ENCODE assay signal across 12 cellular contexts in genomic region chr15:74430510-74430951, GRCh38. TPM values are rescaled to one million over a fixed set of nuclear protein-coding genes. Genes with fewer than 3 reads are reported as not detected.
DNase-seq lines count a peak whose midpoint lies in the region; FAIRE-seq and TF ChIP-seq lines count a peak whose summit lies in the region.
"Had no signal": no experiment of that assay in that cellular context is flagged by ENCODE, and none has a peak within 500 bp of the region (broad histone marks: within the 10 kb centered on the region; RNA-seq: fewer than 3 reads in every experiment).

No MANE protein-coding gene starts in this region.

- H3K4me3 Mint-ChIP-seq in MCF 10A (ENCODE audit: unreplicated experiment) = no peak overlapping the region
- peak overlapping the region; percentile 97 for H3K4me3 Mint-ChIP-seq in activated T-helper 1 cell treated with anti-CD3 and anti-CD28 coated beads, Interleukin-12 subunit alpha, Interleukin-12 subunit beta, Interleukin-2, Interleukin-4 antibody, amounts not matched to agents 30 ng/mL and 10 ng/mL and 1 ng/mL, durations not matched to agents 14 hours and 24 hours and 36 hours

- H3K9me3 ChIP-seq in mammary epithelial cell (replicated peaks; ENCODE audit: insufficient read depth, low read length) (no peaks in the 10 kb centered on the region), keratinocyte (ENCODE audit: control insufficient read depth, low read depth, low read length) (no peaks in the 10 kb centered on the region), tibial nerve (no peaks in the 10 kb centered on the region), prostate gland (no peaks in the 10 kb centered on the region)
- H3K9me3 ChIP-seq in effector memory CD4-positive, alpha-beta T cell (ENCODE audit: control insufficient read depth, low read length) = no peaks in the 10 kb centered on the region
- H3K9me3 ChIP-seq: adrenal gland, gastrocnemius medialis, left lung had no signal

- dilution Hi-C loops in mammary epithelial cell (cut with HindIII; ENCODE audit: low sequenced_read_pairs) = no loop called here
- dilution Hi-C loops in keratinocyte (cut with MboI; ENCODE audit: extremely low pct_ligation_motif_present, low sequenced_read_pairs) = no loop called here

- H3K27ac ChIP-seq in mammary epithelial cell (ENCODE audit: insufficient read depth, low read depth, low read length) (no peak overlapping the region), keratinocyte (ENCODE audit: control insufficient read depth, insufficient read depth, low read length) (no peak overlapping the region), tibial nerve (peak overlapping the region; percentile 3 to 91 (median 88)), prostate gland (no peak overlapping the region)
- H3K27ac ChIP-seq in effector memory CD4-positive, alpha-beta T cell (ENCODE audit: insufficient read depth, low read length, poor library complexity, severe bottlenecking) = no peak overlapping the region
- H3K27ac ChIP-seq: adrenal gland, gastrocnemius medialis, left lung, SK-N-MC had no signal

- H3K4me2 ChIP-seq in mammary epithelial cell (ENCODE audit: insufficient read depth, low read depth, low read length) = peak overlapping the region; percentile 94
- H3K4me2 ChIP-seq in keratinocyte (ENCODE audit: control insufficient read depth, extremely low read depth, insufficient read depth, low read depth, low read length) = peak overlapping the region; percentile 91

- TF ChIP-seq POLR2A in tibial nerve (IDR thresholded peaks at IDR 0.05) (no peak), prostate gland (IDR thresholded peaks at IDR 0.05) (no peak)

- CTCF ChIA-PET in mammary epithelial cell (lab: Charles Lee; ENCODE audit: low non-redundant PET) (no interaction called here), MCF 10A (lab: Yijun Ruan, JAX) (interaction anchor here (0.6 to 2.9 kb wide), 3 partner anchors 9 to 204 kb away, joined by 3 to 15 read pairs (median 7); no protein-coding TSS in a partner anchor)

- peaks cover 82% of the 10 kb centered on the region for H3K79me2 ChIP-seq in mammary epithelial cell (ENCODE audit: insufficient read depth, low read length)
- peaks cover 85% of the 10 kb centered on the region for H3K79me2 ChIP-seq in keratinocyte (ENCODE audit: control insufficient read depth, insufficient read depth, low read length)

- no peaks in the 10 kb centered on the region for H3K9me3 Mint-ChIP-seq in MCF 10A (ENCODE audit: unreplicated experiment)
- no peaks in the 10 kb centered on the region for H3K9me3 Mint-ChIP-seq in activated T-helper 1 cell treated with anti-CD3 and anti-CD28 coated beads, Interleukin-12 subunit alpha, Interleukin-12 subunit beta, Interleukin-2, Interleukin-4 antibody, amounts not matched to agents 30 ng/mL and 10 ng/mL and 1 ng/mL, durations not matched to agents 14 hours and 24 hours and 36 hours

- no peak for FAIRE-seq in keratinocyte (lab: Jason Lieb, UNC)

- in situ Hi-C loops in mammary epithelial cell (cut with MboI; ENCODE audit: low sequenced_read_pairs in 2 of 2) = no loop called here

- no peaks in the 10 kb centered on the region for H3K27me3 ChIP-seq in mammary epithelial cell (ENCODE audit: insufficient read depth, low read length)
- H3K27me3 ChIP-seq in keratinocyte (ENCODE audit: control insufficient read depth, extremely low read depth, insufficient read depth, low read length) = no peaks in the 10 kb centered on the region
- peaks cover 0 to 5% of the 10 kb centered on the region in 2 donors for H3K27me3 ChIP-seq in tibial nerve
- peaks cover 4% of the 10 kb centered on the region for H3K27me3 ChIP-seq in prostate gland (replicated peaks; ENCODE audit: insufficient read depth)
- H3K27me3 ChIP-seq in effector memory CD4-positive, alpha-beta T cell (replicated peaks; ENCODE audit: control insufficient read depth, insufficient read depth, low read length, poor library complexity, severe bottlenecking) = no peaks in the 10 kb centered on the region
- H3K27me3 ChIP-seq: adrenal gland had no signal

- H3K36me3 ChIP-seq in mammary epithelial cell (ENCODE audit: insufficient read depth, low read length) (no peaks in the 10 kb centered on the region), keratinocyte (ENCODE audit: control insufficient read depth in 2 of 2, extremely low read depth in 1 of 2, insufficient read depth in 2 of 2, low read length in 2 of 2) (peaks cover 3 to 26% of the 10 kb centered on the region in 2 experiments), tibial nerve (no peaks in the 10 kb centered on the region), prostate gland (no peaks in the 10 kb centered on the region)
- H3K36me3 ChIP-seq in effector memory CD4-positive, alpha-beta T cell (ENCODE audit: control insufficient read depth, insufficient read depth, low read length) = no peaks in the 10 kb centered on the region
- H3K36me3 ChIP-seq: adrenal gland, gastrocnemius medialis, left lung had no signal

- H3K4me3 ChIP-seq in mammary epithelial cell (replicated peaks in 1 of 3; ENCODE audit: insufficient read depth in 1 of 3, low read depth in 2 of 3, low read length in 3 of 3) = no peak overlapping the region
- H3K4me3 ChIP-seq in keratinocyte (ENCODE audit: control insufficient read depth in 2 of 3, extremely low read depth in 1 of 3, insufficient read depth in 2 of 3, low read depth in 1 of 3, low read length in 3 of 3) = peak overlapping the region in 1 of 3 experiments; percentile 4
- peak overlapping the region in 3 of 4 donors; percentile 8 to 97 (median 88) for H3K4me3 ChIP-seq in tibial nerve
- no peak overlapping the region for H3K4me3 ChIP-seq in prostate gland
- H3K4me3 ChIP-seq in effector memory CD4-positive, alpha-beta T cell (ENCODE audit: insufficient read depth, low read depth, low read length, poor library complexity, severe bottlenecking) = no peak overlapping the region
- H3K4me3 ChIP-seq: adrenal gland, gastrocnemius medialis, left lung, SK-N-MC had no signal

- H2AFZ ChIP-seq in mammary epithelial cell (ENCODE audit: low read depth, low read length) (no peak overlapping the region), keratinocyte (ENCODE audit: control insufficient read depth, low read length) (no peak overlapping the region)

- TF ChIP-seq EP300 in tibial nerve (IDR thresholded peaks at IDR 0.05) = no peak

- H3K27me3 Mint-ChIP-seq in MCF 10A (ENCODE audit: insufficient read depth, unreplicated experiment) = no peaks in the 10 kb centered on the region
- H3K27me3 Mint-ChIP-seq in activated T-helper 1 cell treated with anti-CD3 and anti-CD28 coated beads, Interleukin-12 subunit alpha, Interleukin-12 subunit beta, Interleukin-2, Interleukin-4 antibody, amounts not matched to agents 30 ng/mL and 10 ng/mL and 1 ng/mL, durations not matched to agents 14 hours and 24 hours and 36 hours (ENCODE audit: insufficient read depth) = no peaks in the 10 kb centered on the region

- no peak overlapping the region for H3K27ac Mint-ChIP-seq in MCF 10A (ENCODE audit: low read depth, unreplicated experiment)
- H3K27ac Mint-ChIP-seq in activated T-helper 1 cell treated with anti-CD3 and anti-CD28 coated beads, Interleukin-12 subunit alpha, Interleukin-12 subunit beta, Interleukin-2, Interleukin-4 antibody, amounts not matched to agents 30 ng/mL and 10 ng/mL and 1 ng/mL, durations not matched to agents 14 hours and 24 hours and 36 hours = peak overlapping the region; percentile 80

- H3K4me1 ChIP-seq in mammary epithelial cell (ENCODE audit: insufficient read depth, low read length) = peaks cover 32% of the 10 kb centered on the region
- peaks cover 38% of the 10 kb centered on the region for H3K4me1 ChIP-seq in keratinocyte (ENCODE audit: control insufficient read depth, extremely low read depth, insufficient read depth, low read length)
- peaks cover 0 to 92% (median 40%) of the 10 kb centered on the region in 4 donors for H3K4me1 ChIP-seq in tibial nerve
- peaks cover 7% of the 10 kb centered on the region for H3K4me1 ChIP-seq in prostate gland (replicated peaks)
- peaks cover 16% of the 10 kb centered on the region for H3K4me1 ChIP-seq in effector memory CD4-positive, alpha-beta T cell (ENCODE audit: control insufficient read depth, insufficient read depth, low read length, poor library complexity, severe bottlenecking)

- intact Hi-C loops in mammary epithelial cell (cut with micrococcal nuclease) = no loop called here
- intact Hi-C loops in MCF 10A (cut with micrococcal nuclease) = no loop called here
- intact Hi-C loops in activated T-helper 1 cell treated with anti-CD3 and anti-CD28 coated beads, Interleukin-12 subunit alpha, Interleukin-12 subunit beta, Interleukin-2, Interleukin-4 antibody, amounts not matched to agents 30 ng/mL and 10 ng/mL and 1 ng/mL, durations not matched to agents 14 hours and 24 hours and 36 hours (cut with micrococcal nuclease) = no loop called here
- intact Hi-C loops in prostate gland (cut with DNase I) = no loop called here

- POLR2A ChIA-PET in MCF 10A (lab: Yijun Ruan, JAX) = interaction anchor here (1.1 kb wide), 1 partner anchor 31 kb away, joined by 5 read pairs; no protein-coding TSS in a partner anchor

- H3K9ac ChIP-seq in mammary epithelial cell (ENCODE audit: insufficient read depth, low read length) = no peak overlapping the region
- no peak overlapping the region for H3K9ac ChIP-seq in keratinocyte (ENCODE audit: control insufficient read depth, extremely low read depth, insufficient read depth, low read length)

- WGBS in mammary epithelial cell (ENCODE audit: low coverage, missing lambda C conversion rate) = 86% methylated on average over 6 of the region's 6 CpGs
- WGBS in tibial nerve, 2 donors = 34% methylated on average over 6 of the region's 6 CpGs
- WGBS in prostate gland = 65% methylated on average over 6 of the region's 6 CpGs

- DNase-seq in mammary epithelial cell (no peak), MCF 10A (ENCODE audit: unreplicated experiment) (no peak), keratinocyte (ENCODE audit: low read depth, low spot score) (no peak), tibial nerve (ENCODE audit: low spot score in 2 of 2) (no peak), T-helper 2 cell (no peak), prostate gland (ENCODE audit: low spot score) (no peak)
- DNase-seq in activated T-helper 1 cell treated with anti-CD3 and anti-CD28 coated beads, Interleukin-12 subunit alpha, Interleukin-12 subunit beta, Interleukin-2, Interleukin-4 antibody, amounts not matched to agents 30 ng/mL and 10 ng/mL and 1 ng/mL, durations not matched to agents 14 hours and 24 hours and 36 hours (ENCODE audit: low spot score) = no peak
- DNase-seq in effector memory CD4-positive, alpha-beta T cell = no peak
- DNase-seq: gastrocnemius medialis had no signal

- TF ChIP-seq CTCF in mammary epithelial cell (conservative IDR thresholded peaks at IDR 0.05 in 1 of 2, IDR thresholded peaks at IDR 0.05 in 1 of 2; ENCODE audit: extremely low read depth in 1 of 2, insufficient read depth in 1 of 2, low read depth in 1 of 2, low read length in 2 of 2) (no peak), MCF 10A (IDR thresholded peaks at IDR 0.05; ENCODE audit: unreplicated experiment) (no peak), keratinocyte (optimal IDR thresholded peaks at IDR 0.05 in 1 of 3, IDR thresholded peaks at IDR 0.05 in 1 of 3, conservative IDR thresholded peaks at IDR 0.05 in 1 of 3; ENCODE audit: extremely low read depth in 1 of 3, insufficient read depth in 2 of 3, low read length in 3 of 3) (no peak), tibial nerve (IDR thresholded peaks at IDR 0.05) (no peak), prostate gland (IDR thresholded peaks at IDR 0.05) (no peak)

- no peaks in the 10 kb centered on the region for H3K4me1 Mint-ChIP-seq in MCF 10A (ENCODE audit: insufficient read depth, unreplicated experiment)
- peaks cover 84% of the 10 kb centered on the region for H3K4me1 Mint-ChIP-seq in activated T-helper 1 cell treated with anti-CD3 and anti-CD28 coated beads, Interleukin-12 subunit alpha, Interleukin-12 subunit beta, Interleukin-2, Interleukin-4 antibody, amounts not matched to agents 30 ng/mL and 10 ng/mL and 1 ng/mL, durations not matched to agents 14 hours and 24 hours and 36 hours (ENCODE audit: low read depth)

- no TSS peak for BruUV-seq in mammary epithelial cell (replicated peaks; lab: Mats Ljungman, UMichigan)
- BruUV-seq in MCF 10A (replicated peaks; lab: Mats Ljungman, UMichigan) = no TSS peak

- peaks cover 12% of the 10 kb centered on the region for H3K36me3 Mint-ChIP-seq in MCF 10A (ENCODE audit: insufficient read depth, unreplicated experiment)
- H3K36me3 Mint-ChIP-seq in activated T-helper 1 cell treated with anti-CD3 and anti-CD28 coated beads, Interleukin-12 subunit alpha, Interleukin-12 subunit beta, Interleukin-2, Interleukin-4 antibody, amounts not matched to agents 30 ng/mL and 10 ng/mL and 1 ng/mL, durations not matched to agents 14 hours and 24 hours and 36 hours (ENCODE audit: low read depth) = peaks cover 58% of the 10 kb centered on the region

- H4K20me1 ChIP-seq in mammary epithelial cell (ENCODE audit: insufficient read depth, low read length) (no peaks in the 10 kb centered on the region), keratinocyte (ENCODE audit: control insufficient read depth, extremely low read depth, insufficient read depth, low read length) (peaks cover 22% of the 10 kb centered on the region)

- H3K9me1 ChIP-seq in keratinocyte (ENCODE audit: control insufficient read depth, extremely low read depth, insufficient read depth, low read length) = peaks cover 13% of the 10 kb centered on the region

RNA-seq across cellular contexts. Expression of gene SEMA7A, which starts 3.2 kb away (rescaled TPM):
- total RNA-seq in mammary epithelial cell (10 to 100 TPM in 1 of 2 donors, 1 to 10 TPM in 1; 4.2 to 17.5 TPM), MCF 10A (2022) (0.81 and 1.6 TPM in 2 replicates), tibial nerve (10 to 100 TPM; 31.8 to 35.6 (median 33.8) TPM), prostate gland (100 to 1,000 TPM in 1 of 2 donors, 1 to 10 TPM in 1; 1.3 to 171 TPM)
- polyA plus RNA-seq in mammary epithelial cell (10.0 TPM), keratinocyte (8.0 to 15.5 TPM (median 8.1 TPM) in 3 replicates)
- polyA minus RNA-seq in mammary epithelial cell (10.5 TPM), keratinocyte (15.0 to 36.5 TPM (median 16.5 TPM) in 3 replicates)
- 102 TPM in 2 replicates for total RNA-seq in activated T-helper 1 cell treated with anti-CD3 and anti-CD28 coated beads, Interleukin-12 subunit alpha, Interleukin-12 subunit beta, Interleukin-2, Interleukin-4 antibody, amounts not matched to agents 30 ng/mL and 10 ng/mL and 1 ng/mL, durations not matched to agents 14 hours and 24 hours and 36 hours
- 6.4 TPM for polyA plus RNA-seq in keratinocyte (2011; ENCODE audit: low read depth)
- 3.7 and 3.8 TPM in 2 replicates for polyA plus RNA-seq in keratinocyte (2011; cell fraction: cytosol; rRNA removed)
- polyA plus RNA-seq in keratinocyte (2011; cell fraction: nucleus; rRNA removed) = 21.0 and 21.5 TPM in 2 replicates
- polyA plus RNA-seq in keratinocyte (2012; ENCODE audit: low replicate concordance) = 12.2 and 17.7 TPM in 2 replicates
- 11.1 TPM for polyA minus RNA-seq in keratinocyte (2011; cell fraction: cytosol; rRNA and poly(A)+ RNA removed)
- polyA minus RNA-seq in keratinocyte (2011; cell fraction: nucleus; rRNA and poly(A)+ RNA removed) = 22.6 and 23.0 TPM in 2 replicates

RNA-seq across cellular contexts. Expression of gene UBL7, which starts 30.4 kb away (rescaled TPM):
- 10 to 100 TPM; 36.4 to 41.7 TPM for total RNA-seq in mammary epithelial cell
- polyA plus RNA-seq in mammary epithelial cell = 42.9 TPM
- 43.0 TPM for polyA minus RNA-seq in mammary epithelial cell
- total RNA-seq in MCF 10A (2022) = 55.5 and 56.4 TPM in 2 replicates
- total RNA-seq in activated T-helper 1 cell treated with anti-CD3 and anti-CD28 coated beads, Interleukin-12 subunit alpha, Interleukin-12 subunit beta, Interleukin-2, Interleukin-4 antibody, amounts not matched to agents 30 ng/mL and 10 ng/mL and 1 ng/mL, durations not matched to agents 14 hours and 24 hours and 36 hours = 55.4 and 56.0 TPM in 2 replicates
- polyA plus RNA-seq in keratinocyte = 43.4 to 48.9 TPM (median 45.8 TPM) in 3 replicates
- 10.6 TPM for polyA plus RNA-seq in keratinocyte (2011; ENCODE audit: low read depth)
- polyA plus RNA-seq in keratinocyte (2011; cell fraction: cytosol; rRNA removed) = 45.8 and 55.5 TPM in 2 replicates
- 21.1 and 25.7 TPM in 2 replicates for polyA plus RNA-seq in keratinocyte (2011; cell fraction: nucleus; rRNA removed)
- polyA plus RNA-seq in keratinocyte (2012; ENCODE audit: low replicate concordance) = 31.4 and 44.2 TPM in 2 replicates
- polyA minus RNA-seq in keratinocyte = 58.8 to 84.2 TPM (median 65.8 TPM) in 3 replicates
- 56.4 TPM for polyA minus RNA-seq in keratinocyte (2011; cell fraction: cytosol; rRNA and poly(A)+ RNA removed)
- 12.6 and 21.0 TPM in 2 replicates for polyA minus RNA-seq in keratinocyte (2011; cell fraction: nucleus; rRNA and poly(A)+ RNA removed)
- total RNA-seq in tibial nerve = 10 to 100 TPM; 27.3 to 66.0 (median 40.4) TPM
- total RNA-seq in prostate gland = 10 to 100 TPM; 83.1 to 85.2 TPM

Comparison
In these comparisons a context has a peak if more than half of its experiments do, and no peak if none do; other contexts are left out.
1. H3K27ac ChIP-seq: peak in tibial nerve (4 of 4); none in mammary epithelial cell (single experiment), keratinocyte (single experiment), prostate gland (0 of 2) and effector memory CD4-positive, alpha-beta T cell (single experiment).
2. H3K4me3 ChIP-seq: peak in tibial nerve (3 of 4); none in mammary epithelial cell (0 of 3), prostate gland (0 of 2) and effector memory CD4-positive, alpha-beta T cell (single experiment).